Comparison of ENCODE assay signal across 24 cellular contexts in the genomic region with DNA sequence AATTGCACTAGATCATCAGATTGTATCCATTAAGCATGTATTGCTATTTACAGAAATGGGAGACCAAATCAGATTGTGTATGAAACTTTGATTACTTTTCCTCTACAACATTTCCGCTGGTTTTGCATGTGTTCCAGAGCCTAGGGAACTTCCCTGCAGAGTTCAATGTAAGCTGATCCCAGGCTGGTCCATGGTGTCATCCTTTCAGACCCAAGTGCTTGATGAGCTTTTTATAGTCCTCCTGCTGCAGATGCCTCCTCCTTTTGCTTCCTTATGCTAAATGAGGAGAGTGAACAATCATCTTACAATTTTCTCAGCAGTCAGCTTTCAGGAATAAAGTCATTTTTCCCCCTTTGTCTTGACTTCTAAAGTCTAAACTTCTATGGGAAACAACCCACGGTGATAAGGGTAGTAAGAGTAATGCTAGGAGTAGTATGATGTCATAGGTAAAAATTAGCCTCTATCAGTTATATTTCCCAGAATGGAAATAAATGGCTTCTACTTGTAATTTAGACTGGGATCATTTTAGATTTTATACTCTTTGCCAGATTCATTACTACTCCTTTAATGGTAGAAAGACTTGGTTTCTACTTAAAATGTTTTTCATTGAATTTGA. TPM values are rescaled to one million over a fixed set of nuclear protein-coding genes. Genes with fewer than 3 reads are reported as not detected.
"Had no signal": no experiment of that assay in that cellular context is flagged by ENCODE, and none has a peak within 500 bp of the region (broad histone marks: within the 10 kb centered on the region; RNA-seq: fewer than 3 reads in every experiment).

No MANE protein-coding gene starts in this region.

- H3K36me3 ChIP-seq: brain microvascular endothelial cell, left lung, neural progenitor cell, stomach, transverse colon, uterus had no signal

- H3K9me3 ChIP-seq: left lung, stomach, transverse colon, uterus had no signal

- H3K27ac ChIP-seq: brain microvascular endothelial cell, foreskin keratinocyte, left lung, neural progenitor cell, stomach, transverse colon, uterus had no signal

- H3K4me3 ChIP-seq: left lung, neural progenitor cell, stomach, transverse colon, uterus had no signal

- H3K4me1 ChIP-seq: foreskin keratinocyte, left lung, neural progenitor cell, uterus had no signal

- ATAC-seq: activated CD4-positive, alpha-beta T cell treated with anti-CD3 and anti-CD28 coated beads for 36 hours; activated naive CD4-positive, alpha-beta T cell treated with anti-CD3 and anti-CD28 coated beads, Interleukin-2, amount 50 U/mL, for 72 hours; activated T-helper 17 cell treated with anti-CD3 and anti-CD28 coated beads, Interleukin-2, amount 50 U/mL, for 72 hours; foreskin keratinocyte; left lung; stimulated activated effector memory CD8-positive, alpha-beta T cell treated with anti-CD3 and anti-CD28 coated beads, Interleukin-12 subunit alpha, Interleukin-12 subunit beta, amount 100 ng/mL, for 72 hours had no signal

- FAIRE-seq: kidney had no signal

- H3K27me3 ChIP-seq: brain microvascular endothelial cell, foreskin keratinocyte, left lung, neural progenitor cell, stomach, transverse colon, uterus had no signal

- DNase-seq: activated B cell treated with CpG ODN at 0.5 μM for 24 hours; activated CD4-positive, alpha-beta T cell treated with anti-CD3 and anti-CD28 coated beads for 36 hours; activated CD4-positive, alpha-beta T cell treated with anti-CD3 and anti-CD28 coated beads, Interleukin-2, amount 50 U/mL, for 4 hours; activated CD8-positive, alpha-beta memory T cell treated with anti-CD3 and anti-CD28 coated beads for 24 hours; activated CD8-positive, alpha-beta memory T cell treated with anti-CD3 and anti-CD28 coated beads, Interleukin-2, amount 50 U/mL, for 4 hours; activated T-cell treated with anti-CD3 and anti-CD28 coated beads, Interleukin-2, amount 50 U/mL, for 24 hours; aorta; brain microvascular endothelial cell; effector CD4-positive, alpha-beta T cell; erythroblast; foreskin keratinocyte; kidney; left lung; midbrain; naive B cell; stimulated activated CD4-positive, alpha-beta T cell treated with anti-CD3 and anti-CD28 coated beads, Interleukin-2, amount 100 ng/mL, for 24 hours; stomach; transverse colon; uterus had no signal

RNA-seq across cellular contexts. Expression of a gene that starts 55.1 kb away (rescaled TPM):
- total RNA-seq: activated B cell treated with CpG ODN at 0.5 μM for 24 hours, lung microvascular endothelial cell had no signal
